ENCODE assay signal across 24 cellular contexts in genomic region chr10:569961-570630, GRCh38.
DNase-seq lines count a peak whose midpoint lies in the region; ATAC-seq, FAIRE-seq and TF ChIP-seq lines count a peak whose summit lies in the region.
"Had no signal": no experiment of that assay in that cellular context is flagged by ENCODE, and none has a peak within 500 bp of the region (broad histone marks: within the 10 kb centered on the region; RNA-seq: fewer than 3 reads in every experiment).

No MANE protein-coding gene starts in this region.

- H2AFZ ChIP-seq in IMR-90 (replicated peaks; ENCODE audit: low read length, poor library complexity) (no peak overlapping the region), neural progenitor cell (replicated peaks) (no peak overlapping the region)
- H2AFZ ChIP-seq: GM23338 had no signal

- H4K20me1 ChIP-seq in IMR-90 (ENCODE audit: insufficient read depth, low read length) (peaks cover 87% of the 10 kb centered on the region), neural progenitor cell (ENCODE audit: low read depth) (peaks cover 42% of the 10 kb centered on the region)

- H4K8ac ChIP-seq in IMR-90 (ENCODE audit: low read depth in 2 of 2, low read length in 2 of 2): no peak overlapping the region

- no peak overlapping the region for H4K91ac ChIP-seq in IMR-90 (ENCODE audit: insufficient read depth, low read depth, low read length)

- H3K27ac ChIP-seq in IMR-90 (ENCODE audit: insufficient read depth, low read length) (no peak overlapping the region), neural progenitor cell (no peak overlapping the region)
- H3K27ac ChIP-seq: BLaER1, KMS-11 had no signal

- no peak for TF ChIP-seq RAD21 in IMR-90 (IDR thresholded peaks at IDR 0.05; ENCODE audit: low read length)

- H3K27ac Mint-ChIP-seq in neural progenitor cell (peak overlapping the region; percentile 25), type B pancreatic cell (no peak overlapping the region)
- H3K27ac Mint-ChIP-seq: CD4-positive, alpha-beta T cell; GM23338 had no signal

- no peaks in the 10 kb centered on the region for H3F3A ChIP-seq in neural progenitor cell (ENCODE audit: low read depth)

- dilution Hi-C loops in IMR-90 (cut with HindIII; ENCODE audit: low sequenced_read_pairs, unreplicated experiment): no loop called here

- no peak for TF ChIP-seq CTCF in IMR-90 (conservative IDR thresholded peaks at IDR 0.05; ENCODE audit: low read depth, low read length)
- no peak for TF ChIP-seq CTCF in bronchial epithelial cell (IDR thresholded peaks at IDR 0.05; ENCODE audit: insufficient read depth, low read length, severe bottlenecking)
- no peak for TF ChIP-seq CTCF in neural progenitor cell (IDR thresholded peaks at IDR 0.05)
- no peak for TF ChIP-seq CTCF in type B pancreatic cell (conservative IDR thresholded peaks at IDR 0.05)

- DNase-seq in IMR-90 (no peak), bronchial epithelial cell (ENCODE audit: low read depth) (no peak), neural progenitor cell (ENCODE audit: low spot score) (no peak), type B pancreatic cell (ENCODE audit: extremely low spot score, unreplicated experiment) (no peak)
- DNase-seq: CD4-positive, alpha-beta T cell; COR-L47; DMS79; MV-4-11; NCI-H1694; NCI-H2081; NCI-H2171; NCI-H345; NCI-H524; NCI-H774; NK-92 treated with Interleukin-12 subunit alpha and Interleukin-12 subunit beta, amount 100 ng/mL, for 24 hours; Peyer's patch had no signal

- H3K4me2 ChIP-seq in IMR-90 (ENCODE audit: low read depth, low read length): no peak overlapping the region
- H3K4me2 ChIP-seq in neural progenitor cell: no peak overlapping the region
- H3K4me2 ChIP-seq: BLaER1, GM23338, KMS-11 had no signal

- no TSS peak for BruUV-seq in IMR-90 (replicated peaks; lab: Mats Ljungman, UMichigan)

- H3K56ac ChIP-seq in IMR-90 (ENCODE audit: extremely low read depth, insufficient read depth, low read length): no peak overlapping the region

- no peak overlapping the region for H3K23ac ChIP-seq in IMR-90 (ENCODE audit: low read depth, low read length)

- in situ Hi-C loops in IMR-90 (cut with MboI; ENCODE audit: low sequenced_read_pairs): no loop called here

- 92% methylated on average over 2 of the region's 7 CpGs; no CpG with 5 or more reads in 1 of the 2 experiments for WGBS in IMR-90 (ENCODE audit: extremely low coverage in 2 of 2, insufficient read length in 1 of 2), 2 experiments

- peaks cover 5% of the 10 kb centered on the region for H3K9me3 ChIP-seq in IMR-90 (ENCODE audit: control insufficient read depth, insufficient read depth, low read length)
- no peaks in the 10 kb centered on the region for H3K9me3 ChIP-seq in neural progenitor cell (ENCODE audit: low read depth)
- H3K9me3 ChIP-seq: Peyer's patch had no signal

- H3K4me3 Mint-ChIP-seq in neural progenitor cell (no peak overlapping the region), type B pancreatic cell (peak overlapping the region; percentile 2)
- H3K4me3 Mint-ChIP-seq: CD4-positive, alpha-beta T cell; GM23338 had no signal

- H3K4ac ChIP-seq in IMR-90 (ENCODE audit: low read depth, low read length): no peak overlapping the region

- H3K79me2 ChIP-seq in neural progenitor cell (ENCODE audit: low read depth): peaks cover 89% of the 10 kb centered on the region

- H2AK5ac ChIP-seq in IMR-90 (ENCODE audit: low read depth, low read length): no peak overlapping the region

- no peak overlapping the region for H2BK15ac ChIP-seq in IMR-90 (ENCODE audit: low read depth, low read length)

- H3K79me1 ChIP-seq in IMR-90 (ENCODE audit: low read depth in 1 of 2, low read length in 2 of 2): peaks cover 56 to 94% of the 10 kb centered on the region in 2 experiments

- POLR2A ChIA-PET in IMR-90 (lab: Charles Lee; ENCODE audit: unreplicated experiment): no interaction called here

- peaks cover 46% of the 10 kb centered on the region for H3K9me3 Mint-ChIP-seq in neural progenitor cell
- H3K9me3 Mint-ChIP-seq in type B pancreatic cell: peaks cover 5% of the 10 kb centered on the region
- H3K9me3 Mint-ChIP-seq: CD4-positive, alpha-beta T cell had no signal

- H3K36me3 Mint-ChIP-seq in neural progenitor cell (peaks cover 22% of the 10 kb centered on the region), type B pancreatic cell (peaks cover 10% of the 10 kb centered on the region)

- H3K27me3 ChIP-seq in IMR-90 (ENCODE audit: control insufficient read depth, insufficient read depth, low read length) (no peaks in the 10 kb centered on the region), bronchial epithelial cell (ENCODE audit: control insufficient read depth, insufficient read depth, low read length) (no peaks in the 10 kb centered on the region), neural progenitor cell (no peaks in the 10 kb centered on the region)
- H3K27me3 ChIP-seq: BLaER1, Peyer's patch had no signal

- no peak overlapping the region; the same call in 1 of the 2 replicates for H3K14ac ChIP-seq in IMR-90 (replicated peaks; ENCODE audit: low read depth, low read length)

- ATAC-seq in IMR-90 (ENCODE audit: low read depth): peak; percentile 29; the same call in 1 of the 2 replicates
- no peak for ATAC-seq in GM18867 (IDR thresholded peaks at IDR 0.05; ENCODE audit: unreplicated experiment)
- ATAC-seq in HG02885 (IDR thresholded peaks at IDR 0.05; ENCODE audit: poor library complexity, unreplicated experiment): no peak
- ATAC-seq in HG03457 (IDR thresholded peaks at IDR 0.05; ENCODE audit: unreplicated experiment): no peak

- H3K9ac ChIP-seq in IMR-90 (ENCODE audit: low read depth, low read length) (no peak overlapping the region), neural progenitor cell (no peak overlapping the region)
- H3K9ac ChIP-seq: BLaER1, KMS-11 had no signal

- intact Hi-C loops in IMR-90 (cut with micrococcal nuclease): no loop called here

- peaks cover 9% of the 10 kb centered on the region for H3K4me1 ChIP-seq in IMR-90 (ENCODE audit: control insufficient read depth, insufficient read depth, low read length)
- peaks cover 8% of the 10 kb centered on the region for H3K4me1 ChIP-seq in neural progenitor cell
- H3K4me1 ChIP-seq: HAP-1 had no signal

- H3K18ac ChIP-seq in IMR-90 (ENCODE audit: low read depth, low read length): no peak overlapping the region

- CTCF ChIA-PET in IMR-90 (lab: Yijun Ruan, JAX): no interaction called here

- no peak overlapping the region for H3K4me3 ChIP-seq in IMR-90 (ENCODE audit: insufficient read depth, low read depth, low read length)
- H3K4me3 ChIP-seq in bronchial epithelial cell (ENCODE audit: low read depth, low read length): no peak overlapping the region
- no peak overlapping the region for H3K4me3 ChIP-seq in neural progenitor cell
- H3K4me3 ChIP-seq: BLaER1, GM23338, HAP-1, Peyer's patch had no signal

- no peak overlapping the region for H2BK5ac ChIP-seq in IMR-90 (ENCODE audit: low read depth, low read length, poor library complexity, severe bottlenecking)

- FAIRE-seq in bronchial epithelial cell (lab: Jason Lieb, UNC): peak; percentile 23
- FAIRE-seq: GM12891 had no signal

- TF ChIP-seq POLR2A in IMR-90 (IDR thresholded peaks at IDR 0.05; ENCODE audit: low read depth, low read length): no peak

- no peak overlapping the region for H4K5ac ChIP-seq in IMR-90 (ENCODE audit: low read depth, low read length)

- H3K4me1 Mint-ChIP-seq in neural progenitor cell: peaks cover 21% of the 10 kb centered on the region
- H3K4me1 Mint-ChIP-seq in type B pancreatic cell (ENCODE audit: unreplicated experiment): peaks cover 42% of the 10 kb centered on the region

- peaks cover 25% of the 10 kb centered on the region for H3K9me1 ChIP-seq in IMR-90 (ENCODE audit: insufficient read depth, low read length)

- H3K36me3 ChIP-seq in IMR-90 (ENCODE audit: control insufficient read depth, insufficient read depth, low read length) (no peaks in the 10 kb centered on the region), bronchial epithelial cell (ENCODE audit: control insufficient read depth, insufficient read depth, low read length) (no peaks in the 10 kb centered on the region), neural progenitor cell (no peaks in the 10 kb centered on the region)
- H3K36me3 ChIP-seq: HAP-1, Peyer's patch had no signal

- no peak overlapping the region for H2BK120ac ChIP-seq in IMR-90 (ENCODE audit: low read depth, low read length)

- H3K27me3 Mint-ChIP-seq in neural progenitor cell (ENCODE audit: insufficient read depth, low read depth): peaks cover 2% of the 10 kb centered on the region
- H3K27me3 Mint-ChIP-seq in type B pancreatic cell: no peaks in the 10 kb centered on the region

- no peak overlapping the region for H2AK9ac ChIP-seq in IMR-90 (replicated peaks; ENCODE audit: low read depth, low read length, poor library complexity)

- H2BK20ac ChIP-seq in IMR-90 (ENCODE audit: low read depth, low read length): no peak overlapping the region

TF ChIP-seq in IMR-90, 13 proteins besides CTCF, POLR2A, EP300 and RAD21:
- no peak for TF ChIP-seq CHD1 (IDR thresholded peaks at IDR 0.05; ENCODE audit: low read depth, low read length)
- no peak for TF ChIP-seq BHLHE40 (IDR thresholded peaks at IDR 0.05; ENCODE audit: low read depth, low read length)
- no peak for TF ChIP-seq CEBPB (IDR thresholded peaks at IDR 0.05; ENCODE audit: low read depth, low read length)
- no peak for TF ChIP-seq FOS (IDR thresholded peaks at IDR 0.05; ENCODE audit: low read depth, low read length)
- no peak for TF ChIP-seq MXI1 (IDR thresholded peaks at IDR 0.05; ENCODE audit: borderline replicate concordance, low read depth, low read length)
- no peak for TF ChIP-seq RFX5 (IDR thresholded peaks at IDR 0.05; ENCODE audit: low read depth, low read length)
- no peak for TF ChIP-seq SMC3 (IDR thresholded peaks at IDR 0.05; ENCODE audit: low read depth, low read length)
